In the genomic region with DNA sequence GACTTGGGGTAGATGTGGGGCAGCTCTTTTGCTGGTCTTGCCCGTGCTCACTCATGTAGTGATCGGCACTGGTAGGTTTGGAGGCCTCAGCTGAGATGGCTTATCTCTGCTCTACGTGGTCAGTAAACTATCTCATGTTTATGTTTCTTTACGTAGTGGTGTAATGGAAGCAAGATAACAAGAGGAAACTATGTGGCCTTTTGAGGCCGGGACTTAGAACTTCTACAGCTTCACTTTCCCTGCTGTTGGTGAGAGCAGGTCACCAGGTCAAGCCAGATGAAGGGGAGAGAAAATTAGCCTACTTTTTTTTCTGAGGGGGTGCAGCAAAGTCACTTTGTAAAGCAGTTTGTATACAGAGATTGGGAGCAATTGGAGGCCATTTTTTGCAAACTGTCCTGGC, we compare ENCODE assay signal across 25 cellular contexts. TPM values are rescaled to one million over a fixed set of nuclear protein-coding genes. Genes with fewer than 3 reads are reported as not detected.
DNase-seq lines count a peak whose midpoint lies in the region; ATAC-seq and TF ChIP-seq lines count a peak whose summit lies in the region.
"Had no signal": no experiment of that assay in that cellular context is flagged by ENCODE, and none has a peak within 500 bp of the region (broad histone marks: within the 10 kb centered on the region; RNA-seq: fewer than 3 reads in every experiment).

No MANE protein-coding gene starts in this region.

- H4K5ac ChIP-seq in IMR-90 (ENCODE audit: low read depth, low read length), result no peak overlapping the region

- H3K4me1 Mint-ChIP-seq in Caco-2 (ENCODE audit: low read depth, unreplicated experiment), result peaks cover 23% of the 10 kb centered on the region
- peaks cover 0 to 25% (median 5%) of the 10 kb centered on the region in 7 donors for H3K4me1 Mint-ChIP-seq in naive thymus-derived CD4-positive, alpha-beta T cell
- peaks cover 6% of the 10 kb centered on the region for H3K4me1 Mint-ChIP-seq in stimulated activated effector memory CD8-positive, alpha-beta T cell treated with anti-CD3 and anti-CD28 coated beads, Interleukin-12 subunit alpha, Interleukin-12 subunit beta, amount 100 ng/mL, for 72 hours

- H3K79me1 ChIP-seq in IMR-90 (ENCODE audit: low read depth in 1 of 2, low read length in 2 of 2), result peaks cover 31 to 62% of the 10 kb centered on the region in 2 experiments

- intact Hi-C loops in Caco-2 (cut with micrococcal nuclease; ENCODE audit: unreplicated experiment) (no loop called here), IMR-90 (cut with micrococcal nuclease) (no loop called here)
- intact Hi-C loops in naive thymus-derived CD4-positive, alpha-beta T cell (cut with micrococcal nuclease), result no loop called here

- H2AFZ ChIP-seq in IMR-90 (replicated peaks; ENCODE audit: low read length, poor library complexity), result no peak overlapping the region

- H3K4me3 Mint-ChIP-seq in Caco-2 (ENCODE audit: unreplicated experiment), result peak overlapping the region; percentile 25
- no peak overlapping the region for H3K4me3 Mint-ChIP-seq in naive thymus-derived CD4-positive, alpha-beta T cell
- no peak overlapping the region for H3K4me3 Mint-ChIP-seq in stimulated activated effector memory CD8-positive, alpha-beta T cell treated with anti-CD3 and anti-CD28 coated beads, Interleukin-12 subunit alpha, Interleukin-12 subunit beta, amount 100 ng/mL, for 72 hours
- H3K4me3 Mint-ChIP-seq: activated naive CD8-positive, alpha-beta T cell treated with anti-CD3 and anti-CD28 coated beads, Interleukin-2, amount 10 ng/mL, durations not matched to agents 7 days and 5 days; T-helper 1 cell treated with Interleukin-12 subunit alpha and Interleukin-12 subunit beta and Interleukin-4 antibody, amounts not matched to agents 30 μg/mL and 1 μg/mL, for 36 hours had no signal

- H3K27me3 ChIP-seq in Caco-2 (replicated peaks; ENCODE audit: control insufficient read depth, insufficient read depth, low read length), result no peaks in the 10 kb centered on the region
- H3K27me3 ChIP-seq in IMR-90 (ENCODE audit: control insufficient read depth, insufficient read depth, low read length), result no peaks in the 10 kb centered on the region
- no peaks in the 10 kb centered on the region for H3K27me3 ChIP-seq in naive thymus-derived CD4-positive, alpha-beta T cell (ENCODE audit: control insufficient read depth in 2 of 2, insufficient read depth in 2 of 2, low read length in 2 of 2)
- H3K27me3 ChIP-seq: dorsolateral prefrontal cortex, neutrophil, stomach, tibial nerve had no signal

- H2BK15ac ChIP-seq in IMR-90 (ENCODE audit: low read depth, low read length), result no peak overlapping the region

- peak overlapping the region; percentile 2 for H3K4me2 ChIP-seq in IMR-90 (ENCODE audit: low read depth, low read length)
- H3K4me2 ChIP-seq: SK-N-SH had no signal

- no peaks in the 10 kb centered on the region for H3K9me3 Mint-ChIP-seq in Caco-2 (ENCODE audit: unreplicated experiment)
- no peaks in the 10 kb centered on the region for H3K9me3 Mint-ChIP-seq in naive thymus-derived CD4-positive, alpha-beta T cell
- no peaks in the 10 kb centered on the region for H3K9me3 Mint-ChIP-seq in stimulated activated effector memory CD8-positive, alpha-beta T cell treated with anti-CD3 and anti-CD28 coated beads, Interleukin-12 subunit alpha, Interleukin-12 subunit beta, amount 100 ng/mL, for 72 hours
- H3K9me3 Mint-ChIP-seq: activated naive CD8-positive, alpha-beta T cell treated with anti-CD3 and anti-CD28 coated beads, Interleukin-2, amount 10 ng/mL, durations not matched to agents 7 days and 5 days; T-helper 1 cell treated with Interleukin-12 subunit alpha and Interleukin-12 subunit beta and Interleukin-4 antibody, amounts not matched to agents 30 μg/mL and 1 μg/mL, for 36 hours had no signal

- no peak overlapping the region for H2BK120ac ChIP-seq in IMR-90 (ENCODE audit: low read depth, low read length)

- POLR2A ChIA-PET in Caco-2 (lab: Charles Lee), result interaction anchor here (1.2 kb wide), 1 partner anchor 8 kb away, joined by 5 read pairs; a partner anchor contains a TSS
- POLR2A ChIA-PET in IMR-90 (lab: Charles Lee; ENCODE audit: unreplicated experiment), result no interaction called here
- POLR2A ChIA-PET in naive thymus-derived CD4-positive, alpha-beta T cell (lab: Charles Lee), result no interaction called here

- WGBS in IMR-90 (ENCODE audit: extremely low coverage in 2 of 2, insufficient read length in 1 of 2), 2 experiments, result no CpG with 5 or more reads among the region's 5 CpGs

- H3K4me1 ChIP-seq in Caco-2 (peaks cover 48% of the 10 kb centered on the region), IMR-90 (ENCODE audit: control insufficient read depth, insufficient read depth, low read length) (peaks cover 3% of the 10 kb centered on the region; the same call in 1 of the 2 replicates)
- H3K4me1 ChIP-seq in naive thymus-derived CD4-positive, alpha-beta T cell (ENCODE audit: control insufficient read depth in 2 of 2, insufficient read depth in 2 of 2, low read length in 2 of 2), result no peaks in the 10 kb centered on the region
- H3K4me1 ChIP-seq: prostate gland, tibial nerve had no signal

- H3K9me3 ChIP-seq in Caco-2 (no peaks in the 10 kb centered on the region), IMR-90 (ENCODE audit: control insufficient read depth, insufficient read depth, low read length) (no peaks in the 10 kb centered on the region)
- no peaks in the 10 kb centered on the region for H3K9me3 ChIP-seq in naive thymus-derived CD4-positive, alpha-beta T cell (ENCODE audit: control insufficient read depth in 2 of 3, low read length in 3 of 3)
- H3K9me3 ChIP-seq: neutrophil, prostate gland, SK-N-SH, stomach, tibial nerve had no signal

- H2AK5ac ChIP-seq in IMR-90 (ENCODE audit: low read depth, low read length), result no peak overlapping the region

- peaks cover 11% of the 10 kb centered on the region; the same call in 1 of the 2 replicates for H4K20me1 ChIP-seq in IMR-90 (ENCODE audit: insufficient read depth, low read length)

- TF ChIP-seq POLR2A in IMR-90 (IDR thresholded peaks at IDR 0.05; ENCODE audit: low read depth, low read length), result no peak

- BruUV-seq in Caco-2 (replicated peaks; lab: Mats Ljungman, UMichigan) (no TSS peak), IMR-90 (replicated peaks; lab: Mats Ljungman, UMichigan) (no TSS peak)

- H3K27ac Mint-ChIP-seq in Caco-2 (ENCODE audit: unreplicated experiment), result peak overlapping the region; percentile 34
- H3K27ac Mint-ChIP-seq in naive thymus-derived CD4-positive, alpha-beta T cell, result no peak overlapping the region
- H3K27ac Mint-ChIP-seq in stimulated activated effector memory CD8-positive, alpha-beta T cell treated with anti-CD3 and anti-CD28 coated beads, Interleukin-12 subunit alpha, Interleukin-12 subunit beta, amount 100 ng/mL, for 72 hours, result no peak overlapping the region
- H3K27ac Mint-ChIP-seq: activated naive CD8-positive, alpha-beta T cell treated with anti-CD3 and anti-CD28 coated beads, Interleukin-2, amount 10 ng/mL, durations not matched to agents 7 days and 5 days; T-helper 1 cell treated with Interleukin-12 subunit alpha and Interleukin-12 subunit beta and Interleukin-4 antibody, amounts not matched to agents 30 μg/mL and 1 μg/mL, for 36 hours had no signal

- no peak overlapping the region for H3K4me3 ChIP-seq in Caco-2 (ENCODE audit: low read depth, low read length)
- no peak overlapping the region for H3K4me3 ChIP-seq in IMR-90 (ENCODE audit: insufficient read depth, low read depth, low read length)
- no peak overlapping the region for H3K4me3 ChIP-seq in choroid plexus epithelial cell (ENCODE audit: low read depth, low read length)
- no peak overlapping the region for H3K4me3 ChIP-seq in naive thymus-derived CD4-positive, alpha-beta T cell (ENCODE audit: low read length)
- H3K4me3 ChIP-seq: dorsolateral prefrontal cortex, prostate gland, stomach, tibial nerve had no signal

- H3K27ac ChIP-seq in IMR-90 (ENCODE audit: insufficient read depth, low read length), result peak overlapping the region; percentile 0; the same call in 1 of the 2 replicates
- H3K27ac ChIP-seq in naive thymus-derived CD4-positive, alpha-beta T cell (ENCODE audit: low read depth, low read length), result no peak overlapping the region
- H3K27ac ChIP-seq: neutrophil, prostate gland, stomach, tibial nerve had no signal

- H3K4ac ChIP-seq in IMR-90 (ENCODE audit: low read depth, low read length), result no peak overlapping the region; the same call in 1 of the 2 replicates

- 0 out of 2 replicates have a peak, but pooled peaks cover 5% of the 10 kb centered on the region for H3K9me1 ChIP-seq in IMR-90 (ENCODE audit: insufficient read depth, low read length)

- H3K36me3 ChIP-seq in Caco-2 (ENCODE audit: control insufficient read depth, insufficient read depth, low read length) (no peaks in the 10 kb centered on the region), IMR-90 (ENCODE audit: control insufficient read depth, insufficient read depth, low read length) (no peaks in the 10 kb centered on the region)
- no peaks in the 10 kb centered on the region for H3K36me3 ChIP-seq in naive thymus-derived CD4-positive, alpha-beta T cell (ENCODE audit: control insufficient read depth in 2 of 3, insufficient read depth in 3 of 3, low read length in 3 of 3)
- H3K36me3 ChIP-seq: neutrophil, prostate gland, stomach, tibial nerve had no signal

- TF ChIP-seq CTCF in Caco-2 (IDR thresholded peaks at IDR 0.05; ENCODE audit: insufficient read depth in 1 of 2, low read depth in 1 of 2, low read length in 1 of 2, severe bottlenecking in 1 of 2, unreplicated experiment in 1 of 2), result no peak
- TF ChIP-seq CTCF in IMR-90 (conservative IDR thresholded peaks at IDR 0.05; ENCODE audit: low read depth, low read length), result no peak
- TF ChIP-seq CTCF in choroid plexus epithelial cell (conservative IDR thresholded peaks at IDR 0.05; ENCODE audit: low read depth, low read length), result no peak

- dilution Hi-C loops in IMR-90 (cut with HindIII; ENCODE audit: low sequenced_read_pairs, unreplicated experiment), result no loop called here

- TF ChIP-seq RAD21 in IMR-90 (IDR thresholded peaks at IDR 0.05; ENCODE audit: low read length), result no peak

- peaks cover 5% of the 10 kb centered on the region for H3K36me3 Mint-ChIP-seq in Caco-2 (ENCODE audit: insufficient read depth, unreplicated experiment)
- H3K36me3 Mint-ChIP-seq in naive thymus-derived CD4-positive, alpha-beta T cell, result peaks cover 0 to 19% (median 9%) of the 10 kb centered on the region in 5 donors
- no peaks in the 10 kb centered on the region for H3K36me3 Mint-ChIP-seq in stimulated activated effector memory CD8-positive, alpha-beta T cell treated with anti-CD3 and anti-CD28 coated beads, Interleukin-12 subunit alpha, Interleukin-12 subunit beta, amount 100 ng/mL, for 72 hours

- peak overlapping the region in 1 of 2 experiments; percentile 43; a peak in 2 of 4 replicates for H4K8ac ChIP-seq in IMR-90 (ENCODE audit: low read depth in 2 of 2, low read length in 2 of 2)

- in situ Hi-C loops in IMR-90 (cut with MboI; ENCODE audit: low sequenced_read_pairs), result no loop called here

- H2BK20ac ChIP-seq in IMR-90 (ENCODE audit: low read depth, low read length), result no peak overlapping the region

- no peak overlapping the region for H2BK5ac ChIP-seq in IMR-90 (ENCODE audit: low read depth, low read length, poor library complexity, severe bottlenecking)

- no peak overlapping the region for H3K18ac ChIP-seq in IMR-90 (ENCODE audit: low read depth, low read length)

- DNase-seq in Caco-2 (peak; percentile 51 to 62), IMR-90 (peak; percentile 66), choroid plexus epithelial cell (ENCODE audit: low read depth) (peak; percentile 53), NOMO-1 (lab: John Stamatoyannopoulos, UW; ENCODE audit: unreplicated experiment in 2 of 2) (no peak)
- no peak for DNase-seq in naive thymus-derived CD4-positive, alpha-beta T cell
- no peak for DNase-seq in stimulated activated CD4-positive, alpha-beta T cell treated with anti-CD3 and anti-CD28 coated beads, Interleukin-2, amount 100 ng/mL, for 48 hours
- DNase-seq in stimulated activated effector memory CD8-positive, alpha-beta T cell treated with anti-CD3 and anti-CD28 coated beads, Interleukin-12 subunit alpha, Interleukin-12 subunit beta, amount 100 ng/mL, for 72 hours (ENCODE audit: low spot score in 2 of 2), result no peak
- DNase-seq: activated CD4-positive, alpha-beta T cell treated with anti-CD3 and anti-CD28 coated beads for 1 hour; activated naive CD8-positive, alpha-beta T cell treated with anti-CD3 and anti-CD28 coated beads, Interleukin-2, amount 10 ng/mL, durations not matched to agents 7 days and 5 days; activated T-cell treated with anti-CD3 and anti-CD28 coated beads for 4 hours; DMS53; dorsolateral prefrontal cortex; glutamatergic neuron; mammary epithelial cell; NCI-H1436; NCI-H2107; NCI-H510A; SK-N-SH; stomach had no signal

- peak; percentile 96 for ATAC-seq in IMR-90 (ENCODE audit: low read depth)
- ATAC-seq in naive thymus-derived CD4-positive, alpha-beta T cell, result peak; percentile 34
- ATAC-seq in esophagus mucosa, result no peak
- ATAC-seq in stimulated activated effector memory CD8-positive, alpha-beta T cell treated with anti-CD3 and anti-CD28 coated beads, Interleukin-12 subunit alpha, Interleukin-12 subunit beta, amount 100 ng/mL, for 72 hours, result no peak
- ATAC-seq: HCT116 had no signal

- no peak overlapping the region for H2AK9ac ChIP-seq in IMR-90 (replicated peaks; ENCODE audit: low read depth, low read length, poor library complexity)

- H3K9ac ChIP-seq in IMR-90 (ENCODE audit: low read depth, low read length), result no peak overlapping the region
- H3K9ac ChIP-seq: SK-N-SH had no signal

- no peak overlapping the region for H4K91ac ChIP-seq in IMR-90 (ENCODE audit: insufficient read depth, low read depth, low read length)

- CTCF ChIA-PET in Caco-2 (lab: Charles Lee) (interaction anchor here (0.5 kb wide), 1 partner anchor 8 kb away, joined by 3 read pairs; a partner anchor contains a TSS), IMR-90 (lab: Yijun Ruan, JAX) (no interaction called here)
- CTCF ChIA-PET in naive thymus-derived CD4-positive, alpha-beta T cell (lab: Charles Lee), result no interaction called here

- no peak overlapping the region for H3K23ac ChIP-seq in IMR-90 (ENCODE audit: low read depth, low read length)

- no peak overlapping the region for H3K56ac ChIP-seq in IMR-90 (ENCODE audit: extremely low read depth, insufficient read depth, low read length)

- H3K14ac ChIP-seq in IMR-90 (replicated peaks; ENCODE audit: low read depth, low read length), result no peak overlapping the region

- no peaks in the 10 kb centered on the region for H3K27me3 Mint-ChIP-seq in Caco-2 (ENCODE audit: insufficient read depth, unreplicated experiment)
- H3K27me3 Mint-ChIP-seq in naive thymus-derived CD4-positive, alpha-beta T cell, result no peaks in the 10 kb centered on the region
- H3K27me3 Mint-ChIP-seq: activated naive CD8-positive, alpha-beta T cell treated with anti-CD3 and anti-CD28 coated beads, Interleukin-2, amount 10 ng/mL, durations not matched to agents 7 days and 5 days had no signal

RNA-seq across cellular contexts. Expression of a gene that starts 8.5 kb away (rescaled TPM):
- 20.4 TPM in 2 replicates for total RNA-seq in Caco-2 (2022)
- total RNA-seq in IMR-90 (2012; rRNA removed), result 73.9 and 91.2 TPM in 2 replicates
- polyA plus RNA-seq in IMR-90 (2012; rRNA removed), result 21.2 and 28.8 TPM in 2 replicates
- 6.6 and 26.5 TPM in 2 replicates for polyA plus RNA-seq in IMR-90 (2012; cell fraction: cytosol; rRNA removed)
- 22.3 and 54.3 TPM in 2 replicates for polyA plus RNA-seq in IMR-90 (2012; cell fraction: nucleus; rRNA removed; ENCODE audit: low replicate concordance)
- total RNA-seq in naive thymus-derived CD4-positive, alpha-beta T cell, result 10 to 100 TPM; 12.8 to 33.7 (median 22.3) TPM
- polyA plus RNA-seq in naive thymus-derived CD4-positive, alpha-beta T cell, result 10 to 100 TPM; 13.1 to 18.3 TPM
- total RNA-seq in esophagus mucosa, result 17.1 TPM

Comparison
In these comparisons a context has a peak if more than half of its experiments do, and no peak if none do; other contexts are left out.
1. DNase-seq: peak in Caco-2 (2 of 2), IMR-90 (single experiment) and choroid plexus epithelial cell (single experiment); none in naive thymus-derived CD4-positive, alpha-beta T cell (0 of 9), stimulated activated CD4-positive, alpha-beta T cell treated with anti-CD3 and anti-CD28 coated beads, Interleukin-2, amount 100 ng/mL, for 48 hours (0 of 2), NOMO-1 (0 of 2) and stimulated activated effector memory CD8-positive, alpha-beta T cell treated with anti-CD3 and anti-CD28 coated beads, Interleukin-12 subunit alpha, Interleukin-12 subunit beta, amount 100 ng/mL, for 72 hours (0 of 2).
2. ATAC-seq: peak in IMR-90 (single experiment) and naive thymus-derived CD4-positive, alpha-beta T cell (single experiment); none in esophagus mucosa (single experiment) and stimulated activated effector memory CD8-positive, alpha-beta T cell treated with anti-CD3 and anti-CD28 coated beads, Interleukin-12 subunit alpha, Interleukin-12 subunit beta, amount 100 ng/mL, for 72 hours (single experiment).